8 cellular contexts compared by ENCODE assay signal in the genomic region with DNA sequence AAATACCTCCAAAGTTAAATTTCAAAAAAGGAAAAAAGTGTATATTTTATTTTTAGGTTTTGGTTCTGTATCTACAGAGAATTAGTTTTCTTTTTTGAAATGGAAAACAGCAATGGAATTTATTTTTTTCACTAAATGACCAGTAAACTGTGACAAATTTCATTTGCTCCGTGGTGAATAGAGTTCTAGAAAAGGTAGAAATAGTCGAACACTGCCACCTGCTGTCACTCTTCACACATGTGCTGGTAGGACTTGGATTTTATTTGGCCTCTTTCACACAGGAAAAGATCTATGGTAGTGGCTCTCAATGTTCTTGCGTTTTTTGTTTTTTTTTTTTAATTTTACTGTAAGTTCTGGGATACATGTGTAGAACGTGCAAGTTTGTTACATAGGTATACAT.
DNase-seq lines count a peak whose midpoint lies in the region; ATAC-seq, FAIRE-seq and TF ChIP-seq lines count a peak whose summit lies in the region.

No MANE protein-coding gene starts in this region.

- in situ Hi-C loops in ACHN (cut with HindIII; ENCODE audit: low pct_ligation_motif_present, low pct_unique_long_range_greater_than_20kb, low sequenced_read_pairs), result no loop called here

- H3K4me2 ChIP-seq in OCI-LY1 (ENCODE audit: low read length), result no peak overlapping the region

- peak; percentile 78 for ATAC-seq in HG03354 (IDR thresholded peaks at IDR 0.05; ENCODE audit: poor library complexity, severe bottlenecking, unreplicated experiment)
- ATAC-seq in right lobe of liver, result peak; percentile 72 to 81 (median 77)

- H3K9me2 ChIP-seq in OCI-LY1 (ENCODE audit: low read depth, low read length), result no peaks in the 10 kb centered on the region

- no peak overlapping the region for H3K27ac ChIP-seq in OCI-LY1 (ENCODE audit: low read depth, low read length, poor library complexity, severe bottlenecking)
- no peak overlapping the region for H3K27ac ChIP-seq in right lobe of liver

- no peaks in the 10 kb centered on the region for H3F3A ChIP-seq in OCI-LY1 (ENCODE audit: insufficient read depth, low read length)

- no peaks in the 10 kb centered on the region for H3K79me2 ChIP-seq in OCI-LY1 (ENCODE audit: insufficient read depth, low read length)

- H3K9ac ChIP-seq in OCI-LY1 (ENCODE audit: low read length), result no peak overlapping the region

- no peaks in the 10 kb centered on the region for H4K20me1 ChIP-seq in OCI-LY1 (ENCODE audit: insufficient read depth, low read length)

- DNase-seq in ACHN, result peak; percentile 51
- DNase-seq in GM10266 (ENCODE audit: extremely low spot score), result peak; percentile 27
- peak; percentile 56 for DNase-seq in bronchial epithelial cell (ENCODE audit: low read depth)
- DNase-seq in right lobe of liver, result peak in 1 of 3 donors; percentile 49
- DNase-seq in ureter (ENCODE audit: low spot score), result peak; percentile 54
- no peak for DNase-seq in mesenteric fat pad (ENCODE audit: low spot score)

- 8% methylated on average over 4 of the region's 4 CpGs for WGBS in right lobe of liver (ENCODE audit: insufficient coverage, low coverage, low lambda C conversion rate, missing lambda C conversion rate)

- H2AFZ ChIP-seq in OCI-LY1 (ENCODE audit: low read length), result no peak overlapping the region

- TF ChIP-seq CTCF in GM10266 (IDR thresholded peaks at IDR 0.05; ENCODE audit: control insufficient read depth, insufficient read depth, low read depth, missing control alignments) (peak; percentile 52), OCI-LY1 (IDR thresholded peaks at IDR 0.05; ENCODE audit: low read length) (peak; percentile 57), bronchial epithelial cell (IDR thresholded peaks at IDR 0.05; ENCODE audit: insufficient read depth, low read length, severe bottlenecking) (peak; percentile 61), right lobe of liver (IDR thresholded peaks at IDR 0.05) (peak; percentile 59 to 71 (median 63))

- no peak for FAIRE-seq in bronchial epithelial cell (lab: Jason Lieb, UNC)

- H3K36me3 ChIP-seq in OCI-LY1 (ENCODE audit: insufficient read depth, low read length) (no peaks in the 10 kb centered on the region), bronchial epithelial cell (ENCODE audit: control insufficient read depth, insufficient read depth, low read length) (no peaks in the 10 kb centered on the region), right lobe of liver (no peaks in the 10 kb centered on the region)

- no peak for TF ChIP-seq POLR2A in right lobe of liver (IDR thresholded peaks at IDR 0.05)

- H3K9me3 ChIP-seq in OCI-LY1 (ENCODE audit: low read length), result no peaks in the 10 kb centered on the region
- no peaks in the 10 kb centered on the region for H3K9me3 ChIP-seq in right lobe of liver

- H3K27me3 ChIP-seq in OCI-LY1 (ENCODE audit: insufficient read depth, low read length), result no peaks in the 10 kb centered on the region
- no peaks in the 10 kb centered on the region for H3K27me3 ChIP-seq in bronchial epithelial cell (ENCODE audit: control insufficient read depth, insufficient read depth, low read length)
- H3K27me3 ChIP-seq in right lobe of liver, result no peaks in the 10 kb centered on the region

- H3K4me3 ChIP-seq in OCI-LY1 (ENCODE audit: low read depth, low read length, poor library complexity, severe bottlenecking), result no peak overlapping the region
- no peak overlapping the region for H3K4me3 ChIP-seq in bronchial epithelial cell (ENCODE audit: low read depth, low read length)
- H3K4me3 ChIP-seq in right lobe of liver, result no peak overlapping the region

- intact Hi-C loops in right lobe of liver (cut with DNase I), result no loop called here

- no peaks in the 10 kb centered on the region for H3K4me1 ChIP-seq in OCI-LY1 (ENCODE audit: insufficient read depth, low read length, severe bottlenecking)
- H3K4me1 ChIP-seq in right lobe of liver, result no peaks in the 10 kb centered on the region
